ENCODE assay signal across 1 cellular context in the genomic region with DNA sequence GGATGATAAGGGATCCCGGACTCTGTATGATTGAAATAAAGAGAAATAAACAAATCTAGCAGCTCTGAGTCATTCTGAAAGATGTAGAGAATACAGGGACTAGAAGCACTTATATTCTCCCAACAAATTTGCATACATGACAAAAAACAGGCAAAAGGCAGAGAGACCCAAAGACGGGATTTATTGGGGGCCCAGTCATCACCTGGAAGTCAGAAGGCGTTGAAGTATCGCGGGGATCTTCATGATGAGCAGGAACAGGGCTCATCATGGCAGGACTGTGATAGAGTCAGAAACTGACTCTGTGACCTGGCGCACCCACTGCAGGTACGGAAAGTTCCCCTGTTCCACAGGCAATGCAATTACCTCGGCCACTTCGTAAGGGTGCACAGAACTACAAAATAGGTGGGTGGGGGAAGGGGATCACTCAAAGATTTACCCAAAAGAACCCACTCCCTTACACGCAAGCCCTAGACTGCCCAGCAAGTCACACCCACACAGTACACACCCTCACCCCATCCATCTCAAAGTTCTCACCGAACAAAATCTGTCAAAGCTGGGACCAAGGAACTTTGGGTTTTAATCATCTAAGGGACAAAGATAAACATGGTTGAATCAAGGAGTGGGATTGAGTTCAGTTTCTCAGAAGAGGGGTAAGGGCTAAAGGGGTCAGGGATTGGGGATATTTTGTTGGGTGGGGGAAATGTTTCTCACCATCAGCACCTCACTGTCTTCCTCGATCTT.
TF ChIP-seq lines count a peak whose summit lies in the region.

No MANE protein-coding gene starts in this region.

TF ChIP-seq in IMR-90, 13 proteins besides CTCF, POLR2A, EP300 and RAD21:
- TF ChIP-seq ELK1 (IDR thresholded peaks at IDR 0.05; ENCODE audit: borderline replicate concordance, low read depth, low read length) (no peak), FOS (IDR thresholded peaks at IDR 0.05; ENCODE audit: low read depth, low read length) (0 out of 2 replicates have a peak, but pooled peaks have one; percentile 43), MAZ (IDR thresholded peaks at IDR 0.05; ENCODE audit: borderline replicate concordance, low read depth, low read length) (peak; percentile 10; the same call in 1 of the 2 replicates), USF2 (IDR thresholded peaks at IDR 0.05; ENCODE audit: low read depth, low read length) (no peak), RFX5 (IDR thresholded peaks at IDR 0.05; ENCODE audit: low read depth, low read length) (no peak), NFE2L2 (IDR thresholded peaks at IDR 0.05; ENCODE audit: low read depth, low read length) (no peak), CHD1 (IDR thresholded peaks at IDR 0.05; ENCODE audit: low read depth, low read length) (peak; percentile 70), MAFK (IDR thresholded peaks at IDR 0.05; ENCODE audit: low read depth, low read length) (peak; percentile 88), CEBPB (IDR thresholded peaks at IDR 0.05; ENCODE audit: low read depth, low read length) (no peak), BHLHE40 (IDR thresholded peaks at IDR 0.05; ENCODE audit: low read depth, low read length) (no peak), RCOR1 (IDR thresholded peaks at IDR 0.05; ENCODE audit: insufficient replicate concordance, low read length) (no peak), SMC3 (IDR thresholded peaks at IDR 0.05; ENCODE audit: low read depth, low read length) (no peak), MXI1 (IDR thresholded peaks at IDR 0.05; ENCODE audit: borderline replicate concordance, low read depth, low read length) (0 out of 2 replicates have a peak, but pooled peaks have one; percentile 9)
